In genomic region chrX:48886586-48886985, GRCh38 we compare ENCODE assay signal across 1 cellular context. TPM values are rescaled to one million over a fixed set of nuclear protein-coding genes. Genes with fewer than 3 reads are reported as not detected.
"Had no signal": no experiment of that assay in that cellular context is flagged by ENCODE, and none has a peak within 500 bp of the region (broad histone marks: within the 10 kb centered on the region; RNA-seq: fewer than 3 reads in every experiment).

No MANE protein-coding gene starts in this region.

RNA-seq across cellular contexts. Expression of gene PCSK1N, which starts 51.2 kb away (rescaled TPM):
- total RNA-seq: left ventricle myocardium inferior had no signal
